Comparison of ENCODE assay signal across 18 cellular contexts in the genomic region with DNA sequence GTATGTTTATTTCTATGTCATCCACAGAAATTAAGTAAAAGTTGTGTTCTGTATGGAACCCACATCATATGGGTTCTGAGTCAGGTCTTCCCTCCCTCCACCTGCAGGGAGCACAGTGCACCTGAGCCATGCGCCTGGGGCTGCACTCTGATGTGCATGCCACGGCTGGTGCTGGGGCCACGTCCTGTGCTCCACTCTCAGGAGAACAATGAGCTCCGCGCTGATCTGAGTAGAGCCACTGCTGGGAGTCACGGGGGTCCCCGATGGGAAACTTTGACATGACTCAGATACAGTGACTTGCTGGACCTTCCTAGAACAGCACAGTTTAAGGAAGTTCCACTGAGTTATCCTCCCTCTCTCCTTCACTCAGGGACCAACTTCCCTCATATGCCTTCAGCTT.
DNase-seq lines count a peak whose midpoint lies in the region; ATAC-seq lines count a peak whose summit lies in the region.
"Had no signal": no experiment of that assay in that cellular context is flagged by ENCODE, and none has a peak within 500 bp of the region (broad histone marks: within the 10 kb centered on the region; RNA-seq: fewer than 3 reads in every experiment).

No MANE protein-coding gene starts in this region.

- no peak overlapping the region for H2BK5ac ChIP-seq in trophoblast cell (ENCODE audit: low read depth, low read length, poor library complexity)

- H3K4me3 Mint-ChIP-seq in activated CD4-positive, alpha-beta T cell treated with anti-CD3 and anti-CD28 coated beads for 36 hours: no peak overlapping the region
- H3K4me3 Mint-ChIP-seq in T-cell: peak overlapping the region in 1 of 3 donors; percentile 21
- peak overlapping the region; percentile 6 to 53 for H3K4me3 Mint-ChIP-seq in activated T-cell treated with anti-CD3 and anti-CD28 coated beads, Interleukin-2, amount 50 U/mL, for 72 hours
- H3K4me3 Mint-ChIP-seq: stimulated activated naive CD8-positive, alpha-beta T cell treated with anti-CD3 and anti-CD28 coated beads, Interleukin-15, Interleukin-2, amounts not matched to agents 100 ng/mL and 50 ng/mL, for 24 hours had no signal

- POLR2A ChIA-PET in activated CD4-positive, alpha-beta T cell treated with anti-CD3 and anti-CD28 coated beads for 36 hours (lab: Charles Lee): interaction anchor here (0.6 kb wide), 1 partner anchor 62 kb away, joined by 3 read pairs; no protein-coding TSS in a partner anchor
- POLR2A ChIA-PET in T-cell (lab: Charles Lee): interaction anchor here in 1 of 2 donors (0.6 kb wide), 1 partner anchor 62 kb away, joined by 3 read pairs; no protein-coding TSS in a partner anchor

- H3K4me2 ChIP-seq in trophoblast cell (ENCODE audit: low read length): no peak overlapping the region

- no peak overlapping the region for H3K23ac ChIP-seq in trophoblast cell (ENCODE audit: low read length)

- H3K27me3 ChIP-seq in trophoblast cell (ENCODE audit: insufficient read depth, low read length): no peaks in the 10 kb centered on the region
- H3K27me3 ChIP-seq: gastrocnemius medialis had no signal

- H3K36me3 Mint-ChIP-seq in activated CD4-positive, alpha-beta T cell treated with anti-CD3 and anti-CD28 coated beads for 36 hours (ENCODE audit: low read depth): no peaks in the 10 kb centered on the region
- no peaks in the 10 kb centered on the region for H3K36me3 Mint-ChIP-seq in T-cell
- no peaks in the 10 kb centered on the region for H3K36me3 Mint-ChIP-seq in activated T-cell treated with anti-CD3 and anti-CD28 coated beads, Interleukin-2, amount 50 U/mL, for 72 hours (ENCODE audit: insufficient read depth in 2 of 2)

- H3K27ac ChIP-seq in trophoblast cell (ENCODE audit: low read depth, low read length): no peak overlapping the region
- H3K27ac ChIP-seq: BLaER1 treated with 17β-estradiol and CSF1 and Interleukin-3, amounts not matched to agents 10 nM and 100 nM; gastrocnemius medialis; left lung; parathyroid adenoma; SK-N-MC had no signal

- H4K8ac ChIP-seq in trophoblast cell (ENCODE audit: low read depth, low read length): no peak overlapping the region

- H3K36me3 ChIP-seq in trophoblast cell (ENCODE audit: control insufficient read depth in 1 of 2, insufficient read depth in 2 of 2, low read length in 2 of 2): no peaks in the 10 kb centered on the region
- H3K36me3 ChIP-seq: BLaER1 treated with 17β-estradiol and CSF1 and Interleukin-3, amounts not matched to agents 10 nM and 100 nM; gastrocnemius medialis; left lung had no signal

- DNase-seq in activated CD4-positive, alpha-beta T cell treated with anti-CD3 and anti-CD28 coated beads for 36 hours: peak; percentile 52
- DNase-seq in activated CD4-positive, alpha-beta T cell treated with anti-CD3 and anti-CD28 coated beads, Interleukin-2, amount 50 U/mL, for 48 hours: no peak
- peak in 33 of 34 experiments; percentile 11 to 69 (median 56) for DNase-seq in T-cell
- DNase-seq in activated T-cell treated with anti-CD3 and anti-CD28 coated beads, Interleukin-2, amount 50 U/mL, for 72 hours: peak in 1 of 2 donors; percentile 35
- peak; percentile 17 to 55 for DNase-seq in trophoblast cell
- DNase-seq in SHP77 (lab: John Stamatoyannopoulos, UW): no peak
- DNase-seq in posterior vena cava (ENCODE audit: low spot score): no peak
- DNase-seq: 8988T, DMS79, gastrocnemius medialis, left lung, NCI-H1694 treated with DMSO at 0.1 percent for 48 hours, NCI-H510A had no signal

- intact Hi-C loops in activated CD4-positive, alpha-beta T cell treated with anti-CD3 and anti-CD28 coated beads for 36 hours (cut with DNase I, micrococcal nuclease): no loop called here
- intact Hi-C loops in posterior vena cava (cut with DNase I): no loop called here

- H3K4me1 ChIP-seq in trophoblast cell (ENCODE audit: control insufficient read depth in 1 of 2, insufficient read depth in 2 of 2, low read length in 2 of 2): no peaks in the 10 kb centered on the region
- H3K4me1 ChIP-seq: gastrocnemius medialis, left lung, parathyroid adenoma had no signal

- ATAC-seq in activated CD4-positive, alpha-beta T cell treated with anti-CD3 and anti-CD28 coated beads for 36 hours: peak; percentile 79
- ATAC-seq in T-cell (replicated peaks in 1 of 4): peak; percentile 93 to 99 (median 94)
- peak; percentile 70 to 83 for ATAC-seq in activated T-cell treated with anti-CD3 and anti-CD28 coated beads, Interleukin-2, amount 50 U/mL, for 72 hours (replicated peaks in 1 of 2)
- ATAC-seq in HG02884 (IDR thresholded peaks at IDR 0.05; ENCODE audit: unreplicated experiment): no peak
- ATAC-seq: gastrocnemius medialis had no signal

- no peak overlapping the region for H2AFZ ChIP-seq in trophoblast cell (ENCODE audit: insufficient read depth, low read length, poor library complexity)
- H2AFZ ChIP-seq: parathyroid adenoma had no signal

- H4K91ac ChIP-seq in trophoblast cell (ENCODE audit: low read depth, low read length): no peak overlapping the region

- H3K18ac ChIP-seq in trophoblast cell (ENCODE audit: low read length): no peak overlapping the region

- no peak overlapping the region for H3K4ac ChIP-seq in trophoblast cell (ENCODE audit: low read depth, low read length)

- no peak overlapping the region for H3K14ac ChIP-seq in trophoblast cell (ENCODE audit: low read length)

- no peak overlapping the region for H4K12ac ChIP-seq in trophoblast cell (ENCODE audit: low read depth, low read length)

- H3K79me1 ChIP-seq in trophoblast cell (ENCODE audit: low read length): no peaks in the 10 kb centered on the region

- H2BK120ac ChIP-seq in trophoblast cell (ENCODE audit: insufficient read depth, low read length, poor library complexity): no peak overlapping the region

- H2AK5ac ChIP-seq in trophoblast cell (ENCODE audit: low read length): no peak overlapping the region

- H3K4me3 ChIP-seq in trophoblast cell (ENCODE audit: low read depth, low read length): no peak overlapping the region
- H3K4me3 ChIP-seq: BLaER1 treated with 17β-estradiol and CSF1 and Interleukin-3, amounts not matched to agents 10 nM and 100 nM; gastrocnemius medialis; left lung; SK-N-MC had no signal

- H2BK12ac ChIP-seq in trophoblast cell (ENCODE audit: low read length): no peak overlapping the region

- H3K4me1 Mint-ChIP-seq in activated CD4-positive, alpha-beta T cell treated with anti-CD3 and anti-CD28 coated beads for 36 hours: peaks cover 10% of the 10 kb centered on the region
- peaks cover 11 to 16% (median 14%) of the 10 kb centered on the region in 3 donors for H3K4me1 Mint-ChIP-seq in T-cell
- H3K4me1 Mint-ChIP-seq in activated T-cell treated with anti-CD3 and anti-CD28 coated beads, Interleukin-2, amount 50 U/mL, for 72 hours (ENCODE audit: low read depth): peaks cover 26% of the 10 kb centered on the region

- CTCF ChIA-PET in activated CD4-positive, alpha-beta T cell treated with anti-CD3 and anti-CD28 coated beads for 36 hours (lab: Charles Lee): interaction anchor here (0.8 to 4.3 kb wide), 22 partner anchors 9 to 259 kb away, joined by 3 to 27 read pairs (median 4); no protein-coding TSS in a partner anchor
- CTCF ChIA-PET in T-cell (lab: Charles Lee): interaction anchor here (0.6 to 2.2 kb wide), 13 partner anchors 9 to 259 kb away, joined by 3 to 29 read pairs (median 5); no protein-coding TSS in a partner anchor

- H3K9me3 Mint-ChIP-seq in activated CD4-positive, alpha-beta T cell treated with anti-CD3 and anti-CD28 coated beads for 36 hours (ENCODE audit: low read depth): no peaks in the 10 kb centered on the region
- H3K9me3 Mint-ChIP-seq in T-cell: no peaks in the 10 kb centered on the region
- H3K9me3 Mint-ChIP-seq in activated T-cell treated with anti-CD3 and anti-CD28 coated beads, Interleukin-2, amount 50 U/mL, for 72 hours: no peaks in the 10 kb centered on the region
- H3K9me3 Mint-ChIP-seq: stimulated activated naive CD8-positive, alpha-beta T cell treated with anti-CD3 and anti-CD28 coated beads, Interleukin-15, Interleukin-2, amounts not matched to agents 100 ng/mL and 50 ng/mL, for 24 hours had no signal

- peak overlapping the region; percentile 35 for H3K27ac Mint-ChIP-seq in activated CD4-positive, alpha-beta T cell treated with anti-CD3 and anti-CD28 coated beads for 36 hours
- H3K27ac Mint-ChIP-seq in T-cell: peak overlapping the region in 1 of 2 donors; percentile 89
- H3K27ac Mint-ChIP-seq in activated T-cell treated with anti-CD3 and anti-CD28 coated beads, Interleukin-2, amount 50 U/mL, for 72 hours: peak overlapping the region; percentile 18
- H3K27ac Mint-ChIP-seq: stimulated activated naive CD8-positive, alpha-beta T cell treated with anti-CD3 and anti-CD28 coated beads, Interleukin-15, Interleukin-2, amounts not matched to agents 100 ng/mL and 50 ng/mL, for 24 hours had no signal

- H3K9ac ChIP-seq in trophoblast cell (ENCODE audit: low read length): no peak overlapping the region
- H3K9ac ChIP-seq: BLaER1 treated with 17β-estradiol and CSF1 and Interleukin-3, amounts not matched to agents 10 nM and 100 nM; parathyroid adenoma had no signal

- no CpG with 5 or more reads among the region's 7 CpGs for WGBS in trophoblast cell (ENCODE audit: extremely low coverage, insufficient coverage, insufficient read length)

- H3K27me3 Mint-ChIP-seq in activated CD4-positive, alpha-beta T cell treated with anti-CD3 and anti-CD28 coated beads for 36 hours: peaks cover 2% of the 10 kb centered on the region
- peaks cover 2 to 29% of the 10 kb centered on the region in 2 donors for H3K27me3 Mint-ChIP-seq in T-cell
- H3K27me3 Mint-ChIP-seq in activated T-cell treated with anti-CD3 and anti-CD28 coated beads, Interleukin-2, amount 50 U/mL, for 72 hours (ENCODE audit: low read depth): peaks cover 28% of the 10 kb centered on the region

- H3K9me3 ChIP-seq in trophoblast cell (ENCODE audit: insufficient read depth, low read depth, low read length): peaks cover 37% of the 10 kb centered on the region
- H3K9me3 ChIP-seq: BLaER1 treated with 17β-estradiol and CSF1 and Interleukin-3, amounts not matched to agents 10 nM and 100 nM; gastrocnemius medialis; left lung had no signal

- H3K79me2 ChIP-seq in trophoblast cell (ENCODE audit: control insufficient read depth, insufficient read depth, low read length, poor library complexity): no peaks in the 10 kb centered on the region
- H3K79me2 ChIP-seq: parathyroid adenoma had no signal

Comparison
In these comparisons a context has a peak if more than half of its experiments do, and no peak if none do; other contexts are left out.
1. DNase-seq: peak in activated CD4-positive, alpha-beta T cell treated with anti-CD3 and anti-CD28 coated beads for 36 hours (single experiment), T-cell (33 of 34) and trophoblast cell (2 of 2); none in activated CD4-positive, alpha-beta T cell treated with anti-CD3 and anti-CD28 coated beads, Interleukin-2, amount 50 U/mL, for 48 hours (0 of 2), SHP77 (0 of 2) and posterior vena cava (single experiment).